ENCODE assay signal across 21 cellular contexts in the genomic region with DNA sequence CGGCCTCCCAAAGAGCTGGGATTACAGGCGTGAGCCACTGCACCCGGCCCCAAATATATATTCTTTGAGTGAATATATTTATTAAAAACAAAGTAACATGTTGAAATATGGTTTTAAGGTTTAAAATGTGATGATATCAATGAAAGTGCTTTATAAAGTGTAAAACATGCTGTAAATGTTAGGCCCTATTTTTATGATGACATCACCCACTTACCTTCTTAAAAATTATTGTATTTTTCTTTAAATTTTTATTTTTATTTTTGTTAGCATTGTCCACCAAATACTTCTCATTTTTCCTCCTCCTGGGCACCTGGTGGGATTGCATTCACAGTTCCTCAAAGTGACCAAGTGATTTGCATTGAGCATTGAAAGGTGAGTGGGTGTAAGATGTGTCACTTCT.
A peak's percentile ranks its signal among the peaks of the same experiment; 100 is the strongest.
DNase-seq lines count a peak whose midpoint lies in the region; ATAC-seq, FAIRE-seq and TF ChIP-seq lines count a peak whose summit lies in the region.
"Had no signal": no experiment of that assay in that cellular context is flagged by ENCODE, and none has a peak within 500 bp of the region (broad histone marks: within the 10 kb centered on the region; RNA-seq: fewer than 3 reads in every experiment).

No MANE protein-coding gene starts in this region.

- no TSS peak for BruUV-seq in K562 (replicated peaks; lab: Mats Ljungman, UMichigan)

- in situ Hi-C loops in K562 (cut with MboI), result no loop called here

- H3K4me2 ChIP-seq in K562 (ENCODE audit: insufficient read depth, low read length), result no peak overlapping the region
- H3K4me2 ChIP-seq: BLaER1 had no signal

- H3K27ac ChIP-seq in HEK293 (ENCODE audit: extremely low read depth, low read depth, low read length) (no peak overlapping the region), K562 (ENCODE audit: extremely low read depth, low read depth, low read length) (no peak overlapping the region)
- H3K27ac ChIP-seq: BLaER1 had no signal

- no peak overlapping the region for H2AFZ ChIP-seq in K562 (ENCODE audit: low read depth, low read length)

- DNase-seq in CD1c-positive myeloid dendritic cell (ENCODE audit: extremely low spot score) (peak; percentile 64), K562 (ENCODE audit: extremely low read depth in 1 of 4, low spot score in 3 of 4) (no peak), UCSD-AML1 (lab: John Stamatoyannopoulos, UW; ENCODE audit: unreplicated experiment) (no peak), RKO (ENCODE audit: low spot score) (no peak)
- DNase-seq: 8988T; ACHN; BE2C; C1 segment of cervical spinal cord; Caco-2; Calu3; CD4-positive, alpha-beta T cell; CD8-positive, alpha-beta T cell; DMS79 treated with DMSO at 0.1 percent for 48 hours; GF-D8 had no signal

- H3K9ac ChIP-seq in K562 (ENCODE audit: insufficient read depth in 1 of 2, low read depth in 2 of 2, low read length in 2 of 2), result no peak overlapping the region
- H3K9ac ChIP-seq: BLaER1 had no signal

- no peaks in the 10 kb centered on the region for H4K20me1 ChIP-seq in K562 (replicated peaks; ENCODE audit: control insufficient read depth, insufficient read depth, low read length)
- H4K20me1 ChIP-seq: BLaER1 had no signal

- ATAC-seq in K562, result no peak
- ATAC-seq: CD8-positive, alpha-beta T cell had no signal

- POLR2A ChIA-PET in HEK293 (lab: Yijun Ruan, JAX), result no interaction called here
- POLR2A ChIA-PET in K562 (lab: Yijun Ruan, JAX), result interaction anchor here (0.7 kb wide), 1 partner anchor 10 kb away, joined by 4 read pairs; no protein-coding TSS in a partner anchor

- H3K4me1 ChIP-seq in HEK293 (ENCODE audit: control insufficient read depth, insufficient read depth, low read length) (no peaks in the 10 kb centered on the region), K562 (replicated peaks in 1 of 2; ENCODE audit: control insufficient read depth in 2 of 2, insufficient read depth in 2 of 2, low read length in 2 of 2) (no peaks in the 10 kb centered on the region)
- H3K4me1 ChIP-seq: BE2C, BLaER1 had no signal

- TF ChIP-seq CTCF in HEK293 (tag by site-specific recombination; IDR thresholded peaks at IDR 0.05) (no peak), K562 (IDR thresholded peaks at IDR 0.05 in 2 of 3, conservative IDR thresholded peaks at IDR 0.05 in 1 of 3; ENCODE audit: insufficient read depth in 2 of 3, low read depth in 1 of 3, low read length in 3 of 3) (no peak)

- TF ChIP-seq RAD21 in K562 (CRISPR knock-in tag; conservative IDR thresholded peaks at IDR 0.05 in 1 of 2, IDR thresholded peaks at IDR 0.05 in 1 of 2), result no peak

- WGBS in K562 (ENCODE audit: insufficient coverage, low coverage, missing lambda C conversion rate), result 0% methylated on average over 3 of the region's 3 CpGs

- H3K9me3 ChIP-seq in HEK293 (ENCODE audit: control insufficient read depth, insufficient read depth, low read depth, low read length) (no peaks in the 10 kb centered on the region), K562 (replicated peaks; ENCODE audit: control insufficient read depth, insufficient read depth, low read depth, low read length) (no peaks in the 10 kb centered on the region)
- H3K9me3 ChIP-seq: BE2C, Caco-2 had no signal

- H3K4me3 ChIP-seq in HEK293 (ENCODE audit: low read depth, low read length), result no peak overlapping the region
- H3K4me3 ChIP-seq in K562, result no peak overlapping the region
- H3K4me3 ChIP-seq: BLaER1 had no signal

- H3K9me1 ChIP-seq in K562 (ENCODE audit: control insufficient read depth, insufficient read depth, low read length), result no peaks in the 10 kb centered on the region

- CTCF ChIA-PET in HEK293 (lab: Yijun Ruan, JAX), result interaction anchor here (0.6 kb wide), 1 partner anchor 212 kb away, joined by 4 read pairs; no protein-coding TSS in a partner anchor
- CTCF ChIA-PET in K562 (lab: Yijun Ruan, JAX; ENCODE audit: low intra/inter-chr PET ratio), result no interaction called here

- no peaks in the 10 kb centered on the region for H3K79me2 ChIP-seq in K562 (ENCODE audit: control insufficient read depth, insufficient read depth, low read length)

- no peak for TF ChIP-seq EP300 in K562 (IDR thresholded peaks at IDR 0.05; ENCODE audit: low read length)

- FAIRE-seq in K562 (lab: Jason Lieb, UNC), result no peak
- FAIRE-seq: A204.1, D721Med, G401.6, GM12891, GM19239 had no signal

- TF ChIP-seq POLR2A in K562 (conservative IDR thresholded peaks at IDR 0.05), result no peak

- intact Hi-C loops in K562 (cut with micrococcal nuclease), result no loop called here

- H3K36me3 ChIP-seq in HEK293 (ENCODE audit: control insufficient read depth in 2 of 2, insufficient read depth in 1 of 2, low read length in 2 of 2) (no peaks in the 10 kb centered on the region), K562 (ENCODE audit: control insufficient read depth, insufficient read depth, low read length) (no peaks in the 10 kb centered on the region)
- H3K36me3 ChIP-seq: BE2C, BLaER1 had no signal

- 0 out of 5 replicates have a peak, but pooled peaks cover 0 to 4% of the 10 kb centered on the region in 2 experiments for H3K27me3 ChIP-seq in K562 (ENCODE audit: control insufficient read depth in 2 of 2, insufficient read depth in 2 of 2, low read length in 2 of 2)
- H3K27me3 ChIP-seq: BE2C, BLaER1 had no signal

TF ChIP-seq in HEK293, 187 proteins besides CTCF, POLR2A, EP300 and RAD21:
- TF ChIP-seq ZNF214 (tag by site-specific recombination; IDR thresholded peaks at IDR 0.05; ENCODE audit: borderline replicate concordance), result no peak
- TF ChIP-seq ZNF768 (tag by site-specific recombination; IDR thresholded peaks at IDR 0.05), result no peak
- TF ChIP-seq, protein P1, sequence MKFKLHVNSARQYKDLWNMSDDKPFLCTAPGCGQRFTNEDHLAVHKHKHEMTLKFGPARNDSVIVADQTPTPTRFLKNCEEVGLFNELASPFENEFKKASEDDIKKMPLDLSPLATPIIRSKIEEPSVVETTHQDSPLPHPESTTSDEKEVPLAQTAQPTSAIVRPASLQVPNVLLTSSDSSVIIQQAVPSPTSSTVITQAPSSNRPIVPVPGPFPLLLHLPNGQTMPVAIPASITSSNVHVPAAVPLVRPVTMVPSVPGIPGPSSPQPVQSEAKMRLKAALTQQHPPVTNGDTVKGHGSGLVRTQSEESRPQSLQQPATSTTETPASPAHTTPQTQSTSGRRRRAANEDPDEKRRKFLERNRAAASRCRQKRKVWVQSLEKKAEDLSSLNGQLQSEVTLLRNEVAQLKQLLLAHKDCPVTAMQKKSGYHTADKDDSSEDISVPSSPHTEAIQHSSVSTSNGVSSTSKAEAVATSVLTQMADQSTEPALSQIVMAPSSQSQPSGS (tag by site-specific recombination; IDR thresholded peaks at IDR 0.05; ENCODE audit: low read depth), result peak; percentile 60; the same call in 1 of the 2 replicates
- no peak for TF ChIP-seq ZNF24 (tag by site-specific recombination; IDR thresholded peaks at IDR 0.05)
- no peak for TF ChIP-seq ZNF23 (tag by site-specific recombination; IDR thresholded peaks at IDR 0.05; ENCODE audit: borderline replicate concordance)
- TF ChIP-seq ZNF354C (tag by site-specific recombination; IDR thresholded peaks at IDR 0.05; ENCODE audit: borderline replicate concordance, low read depth), result no peak
- TF ChIP-seq GLIS1 (tag by site-specific recombination; IDR thresholded peaks at IDR 0.05), result no peak
- TF ChIP-seq ZNF785 (tag by site-specific recombination; IDR thresholded peaks at IDR 0.05), result no peak
- no peak for TF ChIP-seq ZNF416 (tag by site-specific recombination; IDR thresholded peaks at IDR 0.05)

TF ChIP-seq in K562, 482 proteins besides CTCF, POLR2A, EP300 and RAD21:
- no peak for TF ChIP-seq ARNT (IDR thresholded peaks at IDR 0.05)
- TF ChIP-seq, protein P2, sequence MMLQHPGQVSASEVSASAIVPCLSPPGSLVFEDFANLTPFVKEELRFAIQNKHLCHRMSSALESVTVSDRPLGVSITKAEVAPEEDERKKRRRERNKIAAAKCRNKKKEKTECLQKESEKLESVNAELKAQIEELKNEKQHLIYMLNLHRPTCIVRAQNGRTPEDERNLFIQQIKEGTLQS (IDR thresholded peaks at IDR 0.05), result 0 out of 2 replicates have a peak, but pooled peaks have one; percentile 12
- TF ChIP-seq, protein P2 (CRISPR knock-in tag; conservative IDR thresholded peaks at IDR 0.05), result no peak
